Comparison of ENCODE assay signal across 9 cellular contexts in the genomic region with DNA sequence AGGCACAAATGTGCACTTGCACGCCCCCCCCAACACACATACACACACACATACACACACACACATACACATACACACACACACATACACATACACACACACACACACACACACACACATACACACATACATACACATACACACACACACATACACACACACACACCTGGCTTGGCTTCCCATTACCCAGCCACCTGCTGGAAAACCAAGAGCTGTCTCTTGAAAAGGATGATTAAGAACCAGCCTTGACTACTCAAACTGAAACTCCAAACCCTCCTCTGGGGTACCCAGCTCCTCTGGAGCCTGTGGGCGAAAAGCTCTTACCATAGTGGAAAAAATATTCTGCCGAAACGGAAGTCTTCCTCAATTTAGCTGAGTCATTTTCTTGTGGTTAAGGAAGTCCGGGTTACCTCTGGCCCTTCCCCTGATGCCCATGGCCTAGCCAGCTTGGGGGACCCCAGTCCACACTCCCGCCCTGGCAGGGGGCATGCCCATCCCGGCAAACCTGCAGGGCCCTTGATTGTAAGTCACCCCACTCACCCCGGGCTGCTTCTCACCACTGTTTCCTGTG. TPM values are rescaled to one million over a fixed set of nuclear protein-coding genes. Genes with fewer than 3 reads are reported as not detected.
A peak's percentile ranks its signal among the peaks of the same experiment; 100 is the strongest.
DNase-seq lines count a peak whose midpoint lies in the region; ATAC-seq, FAIRE-seq and TF ChIP-seq lines count a peak whose summit lies in the region.
"Had no signal": no experiment of that assay in that cellular context is flagged by ENCODE, and none has a peak within 500 bp of the region (broad histone marks: within the 10 kb centered on the region; RNA-seq: fewer than 3 reads in every experiment).

No MANE protein-coding gene starts in this region.

- H3K4me3 Mint-ChIP-seq in activated naive CD8-positive, alpha-beta T cell treated with anti-CD3 and anti-CD28 coated beads, Interleukin-2, amount 50 U/mL, for 24 hours: no peak overlapping the region

- ATAC-seq in GM19351 (IDR thresholded peaks at IDR 0.05; ENCODE audit: unreplicated experiment) (peak; percentile 83), HG03432 (IDR thresholded peaks at IDR 0.05; ENCODE audit: unreplicated experiment) (peak; percentile 81)
- ATAC-seq in activated naive CD8-positive, alpha-beta T cell treated with anti-CD3 and anti-CD28 coated beads, Interleukin-2, amount 50 U/mL, for 24 hours: peak; percentile 89

- H3K27ac Mint-ChIP-seq in activated naive CD8-positive, alpha-beta T cell treated with anti-CD3 and anti-CD28 coated beads, Interleukin-2, amount 50 U/mL, for 24 hours: peak overlapping the region; percentile 79

- no peaks in the 10 kb centered on the region for H3K36me3 Mint-ChIP-seq in activated naive CD8-positive, alpha-beta T cell treated with anti-CD3 and anti-CD28 coated beads, Interleukin-2, amount 50 U/mL, for 24 hours (ENCODE audit: low read depth)

- FAIRE-seq in H54 (lab: Jason Lieb, UNC): no peak

- peak; percentile 42 for DNase-seq in A172 (ENCODE audit: low spot score)
- DNase-seq in activated naive CD8-positive, alpha-beta T cell treated with anti-CD3 and anti-CD28 coated beads, Interleukin-2, amount 50 U/mL, for 24 hours: peak; percentile 46
- no peak for DNase-seq in NCI-H1694 (lab: John Stamatoyannopoulos, UW)
- no peak for DNase-seq in H54 (ENCODE audit: insufficient read length, low spot score)
- no peak for DNase-seq in superior temporal gyrus (ENCODE audit: extremely low spot score)
- no peak for DNase-seq in LoVo (ENCODE audit: low spot score)

- peaks cover 6% of the 10 kb centered on the region for H3K27me3 Mint-ChIP-seq in activated naive CD8-positive, alpha-beta T cell treated with anti-CD3 and anti-CD28 coated beads, Interleukin-2, amount 50 U/mL, for 24 hours

- no peak for TF ChIP-seq POLR2A in H54 (IDR thresholded peaks at IDR 0.05; ENCODE audit: low read depth, low read length)

- H3K9me3 Mint-ChIP-seq in activated naive CD8-positive, alpha-beta T cell treated with anti-CD3 and anti-CD28 coated beads, Interleukin-2, amount 50 U/mL, for 24 hours: no peaks in the 10 kb centered on the region

- peaks cover 15% of the 10 kb centered on the region for H3K4me1 Mint-ChIP-seq in activated naive CD8-positive, alpha-beta T cell treated with anti-CD3 and anti-CD28 coated beads, Interleukin-2, amount 50 U/mL, for 24 hours

RNA-seq across cellular contexts. Expression of gene CEBPA, which starts 21.9 kb away (rescaled TPM):
- 3.9 and 4.3 TPM in 2 replicates for total RNA-seq in A172 (2014; rRNA removed; shearing (Covaris generic))

RNA-seq across cellular contexts. Expression of gene SLC7A10, which starts 54.8 kb away (rescaled TPM):
- total RNA-seq in A172 (2014; rRNA removed; shearing (Covaris generic)): not detected in 2 replicates
- total RNA-seq: Daoy had no signal

Comparison
In these comparisons a context has a peak if more than half of its experiments do, and no peak if none do; other contexts are left out.
1. DNase-seq: peak in A172 (single experiment) and activated naive CD8-positive, alpha-beta T cell treated with anti-CD3 and anti-CD28 coated beads, Interleukin-2, amount 50 U/mL, for 24 hours (single experiment); none in NCI-H1694 (single experiment), H54 (single experiment), superior temporal gyrus (single experiment) and LoVo (single experiment).
2. Peak in every context shown above with its lines, with median percentiles within 50 percentile points of each other: ATAC-seq.